In genomic region chrX:68842781-68843581, GRCh38 we compare ENCODE assay signal across 11 cellular contexts. TPM values are rescaled to one million over a fixed set of nuclear protein-coding genes. Genes with fewer than 3 reads are reported as not detected.
DNase-seq lines count a peak whose midpoint lies in the region; ATAC-seq and TF ChIP-seq lines count a peak whose summit lies in the region.
"Had no signal": no experiment of that assay in that cellular context is flagged by ENCODE, and none has a peak within 500 bp of the region (broad histone marks: within the 10 kb centered on the region; RNA-seq: fewer than 3 reads in every experiment).

No MANE protein-coding gene starts in this region.

- DNase-seq in DMS 273 treated with DMSO at 0.1 percent for 48 hours (lab: John Stamatoyannopoulos, UW) (peak; percentile 62), PC-3 (no peak), NCI-H748 treated with DMSO at 0.1 percent for 48 hours (lab: John Stamatoyannopoulos, UW) (no peak), cerebellum (ENCODE audit: low spot score) (no peak), globus pallidus (ENCODE audit: low spot score) (no peak)
- DNase-seq: adrenal gland; CD4-positive, CD25-positive, alpha-beta regulatory T cell had no signal

- ATAC-seq in PC-3: peak; percentile 12
- no peak for ATAC-seq in GM21528 (IDR thresholded peaks at IDR 0.05; ENCODE audit: low FRiP score, unreplicated experiment)

- BruUV-seq in PC-3 (replicated peaks; lab: Mats Ljungman, UMichigan): no TSS peak

- intact Hi-C loops in PC-3 (cut with micrococcal nuclease): no loop called here

- H4K20me1 ChIP-seq in PC-3 (ENCODE audit: low read length): no peaks in the 10 kb centered on the region

- H3K9ac ChIP-seq in PC-3 (ENCODE audit: low read length): no peak overlapping the region

- no peaks in the 10 kb centered on the region for H3K9me2 ChIP-seq in PC-3 (replicated peaks; ENCODE audit: low read length)

- WGBS in esophagus, 2 donors: 51 to 60% methylated on average over 12 of the region's 12 CpGs

- H3K27me3 ChIP-seq in PC-3 (ENCODE audit: low read length) (no peaks in the 10 kb centered on the region), esophagus (ENCODE audit: control insufficient read depth in 1 of 2, insufficient read depth in 2 of 2, low read length in 2 of 2) (no peaks in the 10 kb centered on the region), muscle layer of duodenum (ENCODE audit: low read depth, low read length) (no peaks in the 10 kb centered on the region)
- H3K27me3 ChIP-seq: adrenal gland, SJSA1 had no signal

- H3K79me2 ChIP-seq in PC-3 (ENCODE audit: low read length): peaks cover 14% of the 10 kb centered on the region; the same call in 1 of the 2 replicates

- CTCF ChIA-PET in PC-3 (lab: Charles Lee): no interaction called here

- no peak overlapping the region for H2AFZ ChIP-seq in PC-3 (ENCODE audit: low read length)

- no peak overlapping the region for H3K4me2 ChIP-seq in PC-3 (ENCODE audit: low read length)

- no peaks in the 10 kb centered on the region for H3K9me3 ChIP-seq in PC-3 (ENCODE audit: low read length)
- no peaks in the 10 kb centered on the region for H3K9me3 ChIP-seq in esophagus (ENCODE audit: control insufficient read depth in 2 of 2, insufficient read depth in 1 of 2, low read depth in 1 of 2, low read length in 1 of 2)
- no peaks in the 10 kb centered on the region for H3K9me3 ChIP-seq in muscle layer of duodenum (ENCODE audit: control insufficient read depth in 1 of 2, low read length in 2 of 2)
- H3K9me3 ChIP-seq: adrenal gland, SJSA1 had no signal

- TF ChIP-seq CTCF in PC-3 (conservative IDR thresholded peaks at IDR 0.05; ENCODE audit: low read depth, low read length): no peak

- no peaks in the 10 kb centered on the region for H3F3A ChIP-seq in PC-3 (ENCODE audit: low read length, unreplicated experiment)

- POLR2A ChIA-PET in PC-3 (lab: Charles Lee; ENCODE audit: unreplicated experiment): no interaction called here

- H3K4me1 ChIP-seq in PC-3 (ENCODE audit: insufficient read depth, low read length) (peaks cover 15% of the 10 kb centered on the region; the same call in 1 of the 2 replicates), esophagus (ENCODE audit: control insufficient read depth in 2 of 2, insufficient read depth in 2 of 2, low read length in 1 of 2) (peaks cover 0 to 16% of the 10 kb centered on the region in 2 donors), muscle layer of duodenum (ENCODE audit: control insufficient read depth in 1 of 2, insufficient read depth in 2 of 2, low read length in 2 of 2) (peaks cover 8 to 11% of the 10 kb centered on the region in 2 donors)
- H3K4me1 ChIP-seq: adrenal gland, SJSA1 had no signal

- no peak overlapping the region for H3K4me3 ChIP-seq in PC-3 (ENCODE audit: low read length)
- no peak overlapping the region for H3K4me3 ChIP-seq in esophagus (ENCODE audit: low read depth in 1 of 2, low read length in 2 of 2)
- no peak overlapping the region for H3K4me3 ChIP-seq in muscle layer of duodenum (ENCODE audit: low read depth in 1 of 2, low read length in 2 of 2)
- H3K4me3 ChIP-seq: adrenal gland, SJSA1 had no signal

- peaks cover 12% of the 10 kb centered on the region; the same call in 1 of the 2 replicates for H3K36me3 ChIP-seq in PC-3 (ENCODE audit: low read depth, low read length)
- peaks cover 0 to 19% of the 10 kb centered on the region in 2 donors for H3K36me3 ChIP-seq in esophagus (ENCODE audit: control insufficient read depth in 2 of 2, insufficient read depth in 2 of 2, low read length in 1 of 2)
- peaks cover 0 to 20% of the 10 kb centered on the region in 2 donors for H3K36me3 ChIP-seq in muscle layer of duodenum (ENCODE audit: control insufficient read depth in 1 of 2, insufficient read depth in 2 of 2, low read length in 2 of 2)
- H3K36me3 ChIP-seq: SJSA1 had no signal

- H3K27ac ChIP-seq in PC-3 (ENCODE audit: low read length) (no peak overlapping the region), esophagus (ENCODE audit: low read depth in 2 of 2, low read length in 1 of 2) (peak overlapping the region; percentile 58 to 85), muscle layer of duodenum (ENCODE audit: low read length) (peak overlapping the region; percentile 23)
- H3K27ac ChIP-seq: SJSA1 had no signal

RNA-seq across cellular contexts. Expression of gene EFNB1, which starts 14.2 kb away (rescaled TPM):
- total RNA-seq in PC-3 (2014; rRNA removed): 102 and 142 TPM in 2 replicates
- polyA plus RNA-seq in esophagus: 10 to 100 TPM; 22.2 to 24.0 TPM
- total RNA-seq in cerebellum: 18.2 TPM
